Comparison of ENCODE assay signal across 9 cellular contexts in the genomic region with DNA sequence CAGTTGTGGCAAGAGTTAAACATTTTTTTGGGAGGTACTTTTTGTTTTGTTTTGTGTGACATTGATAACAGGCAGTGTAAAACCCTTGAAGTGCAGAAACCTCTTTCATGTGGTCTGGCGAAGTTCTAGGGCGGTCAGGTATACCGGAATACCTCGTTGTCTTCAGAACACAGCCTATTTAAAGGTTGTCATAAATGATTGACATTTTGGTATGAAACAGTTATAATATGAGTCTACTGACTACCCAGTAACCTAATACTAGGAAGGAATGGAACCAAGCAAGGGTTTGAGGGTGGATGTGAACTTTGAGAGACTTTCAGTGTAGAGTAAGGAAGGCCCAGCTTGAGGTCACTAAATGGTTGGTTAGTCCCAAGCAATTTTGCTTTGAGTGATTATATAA. TPM values are rescaled to one million over a fixed set of nuclear protein-coding genes. Genes with fewer than 3 reads are reported as not detected.
DNase-seq lines count a peak whose midpoint lies in the region; ATAC-seq and TF ChIP-seq lines count a peak whose summit lies in the region.
"Had no signal": no experiment of that assay in that cellular context is flagged by ENCODE, and none has a peak within 500 bp of the region (broad histone marks: within the 10 kb centered on the region; RNA-seq: fewer than 3 reads in every experiment).

No MANE protein-coding gene starts in this region.

- no peak for TF ChIP-seq EP300 in gastroesophageal sphincter (IDR thresholded peaks at IDR 0.05)

- no peak overlapping the region for H3K27ac ChIP-seq in gastroesophageal sphincter
- H3K27ac ChIP-seq: dorsolateral prefrontal cortex had no signal

- ATAC-seq in GM19438 (IDR thresholded peaks at IDR 0.05; ENCODE audit: low read depth, unreplicated experiment) (peak; percentile 83), HG03442 (IDR thresholded peaks at IDR 0.05; ENCODE audit: unreplicated experiment) (peak; percentile 97), gastroesophageal sphincter (no peak), GM21526 (IDR thresholded peaks at IDR 0.05; ENCODE audit: low FRiP score, unreplicated experiment) (no peak)

- peak; percentile 50 for DNase-seq in activated T-helper 2 cell treated with anti-CD3 and anti-CD28 coated beads, Interferon-gamma antibody, Interleukin-2, Interleukin-4, amounts not matched to agents 10 μg/mL and 5 μg/mL and 100 μg/mL, durations not matched to agents 14 hours and 24 hours and 36 hours (ENCODE audit: low spot score)
- peak; percentile 15 for DNase-seq in stimulated activated CD8-positive, alpha-beta memory T cell treated with anti-CD3 and anti-CD28 coated beads, Interleukin-15, amount 100 ng/mL, for 1 hour (ENCODE audit: low read depth)
- no peak for DNase-seq in NCI-H1092 treated with DMSO at 0.1 percent for 48 hours (lab: John Stamatoyannopoulos, UW)
- no peak for DNase-seq in NK-92 (lab: John Stamatoyannopoulos, UW; ENCODE audit: unreplicated experiment)
- DNase-seq: dorsolateral prefrontal cortex had no signal

- H3K9me3 Mint-ChIP-seq in activated T-helper 2 cell treated with anti-CD3 and anti-CD28 coated beads, Interferon-gamma antibody, Interleukin-2, Interleukin-4, amounts not matched to agents 10 μg/mL and 5 μg/mL and 100 μg/mL, durations not matched to agents 14 hours and 24 hours and 36 hours, result no peaks in the 10 kb centered on the region

- no peaks in the 10 kb centered on the region for H3K4me1 ChIP-seq in gastroesophageal sphincter

- peak overlapping the region; percentile 54 for H3K4me3 Mint-ChIP-seq in activated T-helper 2 cell treated with anti-CD3 and anti-CD28 coated beads, Interferon-gamma antibody, Interleukin-2, Interleukin-4, amounts not matched to agents 10 μg/mL and 5 μg/mL and 100 μg/mL, durations not matched to agents 14 hours and 24 hours and 36 hours (ENCODE audit: low read depth)

- H3K27me3 ChIP-seq in gastroesophageal sphincter, result no peaks in the 10 kb centered on the region
- H3K27me3 ChIP-seq: dorsolateral prefrontal cortex had no signal

- TF ChIP-seq POLR2A in gastroesophageal sphincter (IDR thresholded peaks at IDR 0.05), result no peak

- no peaks in the 10 kb centered on the region for H3K9me3 ChIP-seq in gastroesophageal sphincter

- WGBS in gastroesophageal sphincter (ENCODE audit: low coverage in 1 of 2), 2 donors, result 89 to 100% methylated on average over 4 of the region's 4 CpGs

- no peak overlapping the region for H3K4me3 ChIP-seq in gastroesophageal sphincter
- H3K4me3 ChIP-seq: dorsolateral prefrontal cortex had no signal

- no peak for TF ChIP-seq CTCF in gastroesophageal sphincter (IDR thresholded peaks at IDR 0.05)

- H3K36me3 Mint-ChIP-seq in activated T-helper 2 cell treated with anti-CD3 and anti-CD28 coated beads, Interferon-gamma antibody, Interleukin-2, Interleukin-4, amounts not matched to agents 10 μg/mL and 5 μg/mL and 100 μg/mL, durations not matched to agents 14 hours and 24 hours and 36 hours (ENCODE audit: low read depth), result no peaks in the 10 kb centered on the region

- no peaks in the 10 kb centered on the region for H3K27me3 Mint-ChIP-seq in activated T-helper 2 cell treated with anti-CD3 and anti-CD28 coated beads, Interferon-gamma antibody, Interleukin-2, Interleukin-4, amounts not matched to agents 10 μg/mL and 5 μg/mL and 100 μg/mL, durations not matched to agents 14 hours and 24 hours and 36 hours (ENCODE audit: low read depth)

- H3K36me3 ChIP-seq in gastroesophageal sphincter, result peaks cover 0 to 20% of the 10 kb centered on the region in 2 donors

- H3K4me1 Mint-ChIP-seq in activated T-helper 2 cell treated with anti-CD3 and anti-CD28 coated beads, Interferon-gamma antibody, Interleukin-2, Interleukin-4, amounts not matched to agents 10 μg/mL and 5 μg/mL and 100 μg/mL, durations not matched to agents 14 hours and 24 hours and 36 hours (ENCODE audit: low read depth), result peaks cover 25% of the 10 kb centered on the region

- peak overlapping the region; percentile 71 for H3K27ac Mint-ChIP-seq in activated T-helper 2 cell treated with anti-CD3 and anti-CD28 coated beads, Interferon-gamma antibody, Interleukin-2, Interleukin-4, amounts not matched to agents 10 μg/mL and 5 μg/mL and 100 μg/mL, durations not matched to agents 14 hours and 24 hours and 36 hours

- intact Hi-C loops in activated T-helper 2 cell treated with anti-CD3 and anti-CD28 coated beads, Interferon-gamma antibody, Interleukin-2, Interleukin-4, amounts not matched to agents 10 μg/mL and 5 μg/mL and 100 μg/mL, durations not matched to agents 14 hours and 24 hours and 36 hours (cut with micrococcal nuclease), result loop anchor here (2.0 kb wide), 1 partner anchor 58 kb away; the partner anchor contains the start of gene TM2D1

RNA-seq across cellular contexts. Expression of gene PATJ, which starts 40.5 kb away (rescaled TPM):
- 3.3 and 3.4 TPM in 2 replicates for total RNA-seq in activated T-helper 2 cell treated with anti-CD3 and anti-CD28 coated beads, Interferon-gamma antibody, Interleukin-2, Interleukin-4, amounts not matched to agents 10 μg/mL and 5 μg/mL and 100 μg/mL, durations not matched to agents 14 hours and 24 hours and 36 hours
- 10 to 100 TPM; 34.8 to 59.0 (median 37.1) TPM for total RNA-seq in gastroesophageal sphincter

RNA-seq across cellular contexts. Expression of gene TM2D1, which starts 57.8 kb away (rescaled TPM):
- total RNA-seq in activated T-helper 2 cell treated with anti-CD3 and anti-CD28 coated beads, Interferon-gamma antibody, Interleukin-2, Interleukin-4, amounts not matched to agents 10 μg/mL and 5 μg/mL and 100 μg/mL, durations not matched to agents 14 hours and 24 hours and 36 hours, result 32.3 and 32.6 TPM in 2 replicates
- 10 to 100 TPM; 50.5 to 73.0 (median 65.7) TPM for total RNA-seq in gastroesophageal sphincter

Comparison
In these comparisons a context has a peak if more than half of its experiments do, and no peak if none do; other contexts are left out.
1. ATAC-seq: peak in GM19438 (single experiment) and HG03442 (single experiment); none in gastroesophageal sphincter (single experiment) and GM21526 (single experiment).
2. DNase-seq: peak in activated T-helper 2 cell treated with anti-CD3 and anti-CD28 coated beads, Interferon-gamma antibody, Interleukin-2, Interleukin-4, amounts not matched to agents 10 μg/mL and 5 μg/mL and 100 μg/mL, durations not matched to agents 14 hours and 24 hours and 36 hours (single experiment) and stimulated activated CD8-positive, alpha-beta memory T cell treated with anti-CD3 and anti-CD28 coated beads, Interleukin-15, amount 100 ng/mL, for 1 hour (single experiment); none in NCI-H1092 treated with DMSO at 0.1 percent for 48 hours (single experiment) and NK-92 (single experiment).